8 cellular contexts compared by ENCODE assay signal in genomic region chr1:23169219-23169575, GRCh38.
DNase-seq lines count a peak whose midpoint lies in the region; ATAC-seq and TF ChIP-seq lines count a peak whose summit lies in the region.

No MANE protein-coding gene starts in this region.

- H3K36me3 ChIP-seq in BLaER1, result no peaks in the 10 kb centered on the region
- no peaks in the 10 kb centered on the region for H3K36me3 ChIP-seq in NT2/D1 (ENCODE audit: insufficient read depth, insufficient read length, low read length)
- no peaks in the 10 kb centered on the region for H3K36me3 ChIP-seq in neutrophil

- peaks cover 65% of the 10 kb centered on the region for H3K4me1 ChIP-seq in BLaER1
- H3K4me1 ChIP-seq in NT2/D1 (ENCODE audit: insufficient read depth, insufficient read length), result peaks cover 3% of the 10 kb centered on the region
- peaks cover 19 to 26% of the 10 kb centered on the region in 2 experiments for H3K4me1 ChIP-seq in neutrophil (ENCODE audit: control insufficient read depth in 1 of 2, insufficient read depth in 1 of 2, low read depth in 1 of 2, low read length in 1 of 2)

- H3K27me3 ChIP-seq in BLaER1 (no peaks in the 10 kb centered on the region), NT2/D1 (ENCODE audit: insufficient read depth, insufficient read length) (no peaks in the 10 kb centered on the region), neutrophil (peaks cover 18% of the 10 kb centered on the region)

- DNase-seq in NT2/D1 (ENCODE audit: low read depth, low spot score) (no peak), epithelial cell of esophagus (ENCODE audit: low read depth) (no peak)
- no peak for DNase-seq in activated CD4-positive, alpha-beta T cell treated with anti-CD3 and anti-CD28 coated beads for 4 hours

- peaks cover 38% of the 10 kb centered on the region for H4K20me1 ChIP-seq in BLaER1

- H3K4me2 ChIP-seq in BLaER1, result peak overlapping the region; percentile 71

- H3K27ac ChIP-seq in BLaER1 (peak overlapping the region; percentile 87), neutrophil (no peak overlapping the region)

- TF ChIP-seq CTCF in epithelial cell of esophagus (IDR thresholded peaks at IDR 0.05; ENCODE audit: insufficient read depth, low read depth, low read length, missing control alignments), result no peak
- TF ChIP-seq CTCF in neutrophil (IDR thresholded peaks at IDR 0.05), result no peak

- no peak for ATAC-seq in HG03460 (IDR thresholded peaks at IDR 0.05; ENCODE audit: unreplicated experiment)
- ATAC-seq in GM21381 (IDR thresholded peaks at IDR 0.05; ENCODE audit: unreplicated experiment), result no peak
- ATAC-seq in HG02763 (IDR thresholded peaks at IDR 0.05; ENCODE audit: unreplicated experiment), result no peak

- H3K9me3 ChIP-seq in BLaER1 (no peaks in the 10 kb centered on the region), NT2/D1 (ENCODE audit: insufficient read depth, low read length) (no peaks in the 10 kb centered on the region), neutrophil (no peaks in the 10 kb centered on the region)

- H3K9ac ChIP-seq in BLaER1 (peak overlapping the region; percentile 90), NT2/D1 (ENCODE audit: insufficient read length, low read depth) (peak overlapping the region; percentile 57)

- peak overlapping the region; percentile 89 for H3K4me3 ChIP-seq in BLaER1
- H3K4me3 ChIP-seq in NT2/D1 (ENCODE audit: insufficient read length, low read depth), result peak overlapping the region; percentile 80
- peak overlapping the region; percentile 95 for H3K4me3 ChIP-seq in epithelial cell of esophagus (ENCODE audit: low read length)
- peak overlapping the region; percentile 54 to 75 for H3K4me3 ChIP-seq in neutrophil (ENCODE audit: low read depth in 1 of 2, low read length in 1 of 2)
